In the genomic region with DNA sequence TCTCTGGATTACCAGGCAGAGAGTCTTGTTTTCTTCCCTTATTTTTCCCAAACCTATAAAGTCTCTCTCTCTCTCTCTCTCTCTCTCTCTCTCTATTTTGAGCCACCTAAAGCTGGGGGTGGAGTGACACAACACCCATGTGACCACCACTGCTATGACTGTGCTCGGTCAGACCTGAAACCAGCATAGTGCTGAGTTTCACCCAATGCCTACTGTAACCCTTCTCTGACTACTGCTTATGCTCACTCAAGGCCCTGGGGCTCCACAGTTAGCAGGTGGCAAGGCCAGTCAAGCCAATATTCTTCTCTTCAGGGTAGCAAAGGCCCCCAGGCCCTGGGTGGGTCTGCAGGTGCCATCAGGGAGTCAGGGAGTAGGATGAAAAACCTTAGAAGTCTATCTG, we compare ENCODE assay signal across 10 cellular contexts.
DNase-seq lines count a peak whose midpoint lies in the region; ATAC-seq lines count a peak whose summit lies in the region.
"Had no signal": no experiment of that assay in that cellular context is flagged by ENCODE, and none has a peak within 500 bp of the region (broad histone marks: within the 10 kb centered on the region; RNA-seq: fewer than 3 reads in every experiment).

No MANE protein-coding gene starts in this region.

- ATAC-seq in GM18498 (IDR thresholded peaks at IDR 0.05; ENCODE audit: unreplicated experiment) (peak; percentile 100), GM19372 (IDR thresholded peaks at IDR 0.05; ENCODE audit: low read depth, unreplicated experiment) (peak; percentile 99), HG02642 (IDR thresholded peaks at IDR 0.05; ENCODE audit: poor library complexity, unreplicated experiment) (peak; percentile 100), HG03280 (IDR thresholded peaks at IDR 0.05; ENCODE audit: unreplicated experiment) (peak; percentile 100)

- no peak for DNase-seq in GM19238 (ENCODE audit: insufficient read length, low spot score)
- DNase-seq in putamen (ENCODE audit: low spot score): no peak
- no peak for DNase-seq in SHP77 (lab: John Stamatoyannopoulos, UW)
- DNase-seq in hippocampal formation (lab: John Stamatoyannopoulos, UW): no peak
- DNase-seq: DND-41, islet precursor cell had no signal
